8 cellular contexts compared by ENCODE assay signal in the genomic region with DNA sequence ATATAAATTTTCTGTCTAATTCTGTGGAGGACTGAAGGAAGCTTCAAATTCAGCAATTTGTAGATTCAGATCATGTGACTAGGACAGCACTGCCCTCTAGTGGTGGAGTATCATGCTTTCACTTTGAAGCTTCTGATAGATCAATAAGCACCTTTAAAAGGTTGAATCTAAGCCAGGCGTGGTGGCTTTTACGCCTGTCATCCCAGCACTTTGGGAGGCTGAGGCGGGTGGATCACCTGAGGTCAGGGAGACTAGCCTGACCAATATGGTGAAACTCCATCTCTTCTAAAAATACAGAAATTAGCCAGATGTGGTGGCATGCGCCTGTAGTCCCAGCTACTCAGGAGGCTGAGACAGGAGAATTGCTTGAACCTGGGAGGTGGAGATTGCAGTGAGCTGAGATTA. TPM values are rescaled to one million over a fixed set of nuclear protein-coding genes. Genes with fewer than 3 reads are reported as not detected.
DNase-seq lines count a peak whose midpoint lies in the region; FAIRE-seq and TF ChIP-seq lines count a peak whose summit lies in the region.
"Not testable (repeated sequence)": the region's sequence is repeated elsewhere in the genome, so short reads cannot be mapped to it uniquely, and the experiment has no call there.

No MANE protein-coding gene starts in this region.

- peak; percentile 81 for FAIRE-seq in G401.6 (lab: Jason Lieb, UNC)

- H3K79me2 ChIP-seq in mammary epithelial cell (ENCODE audit: insufficient read depth, low read length), result peaks cover 97% of the 10 kb centered on the region

- peak; percentile 23 for DNase-seq in NOMO-1 treated with dmso at 0.1 percent for 144 hours (lab: John Stamatoyannopoulos, UW; ENCODE audit: unreplicated experiment)
- peak; percentile 73 for DNase-seq in activated CD4-positive, alpha-beta T cell treated with anti-CD3 and anti-CD28 coated beads for 48 hours
- peak; percentile 47 for DNase-seq in mammary epithelial cell
- DNase-seq in iPS DF 4.7 (ENCODE audit: extremely low read depth, low spot score), result peak; percentile 78
- peak; percentile 72 for DNase-seq in renal cortical epithelial cell (ENCODE audit: low read depth)
- DNase-seq in ureter (ENCODE audit: low spot score), result peak; percentile 59

- in situ Hi-C loops in mammary epithelial cell (cut with MboI; ENCODE audit: low sequenced_read_pairs in 2 of 2), result loop anchor here in 1 of 2 donors (5.0 kb wide), 1 partner anchor 91 kb away; no protein-coding TSS in a partner anchor

- not testable (repeated sequence) for H3K27ac ChIP-seq in mammary epithelial cell (ENCODE audit: insufficient read depth, low read depth, low read length)

- peaks cover 40% of the 10 kb centered on the region for H3K4me1 ChIP-seq in mammary epithelial cell (ENCODE audit: insufficient read depth, low read length)

- H3K36me3 ChIP-seq in mammary epithelial cell (ENCODE audit: insufficient read depth, low read length), result not testable (repeated sequence)

- not testable (repeated sequence) for BruUV-seq in mammary epithelial cell (replicated peaks; lab: Mats Ljungman, UMichigan)

- not testable (repeated sequence) for H3K9ac ChIP-seq in mammary epithelial cell (ENCODE audit: insufficient read depth, low read length)

- not testable (repeated sequence) for H2AFZ ChIP-seq in mammary epithelial cell (ENCODE audit: low read depth, low read length)

- not testable (repeated sequence) for H3K9me3 ChIP-seq in mammary epithelial cell (replicated peaks; ENCODE audit: insufficient read depth, low read length)

- not testable (repeated sequence) for H3K27me3 ChIP-seq in mammary epithelial cell (ENCODE audit: insufficient read depth, low read length)

- CTCF ChIA-PET in mammary epithelial cell (lab: Charles Lee; ENCODE audit: low non-redundant PET), result interaction anchor here (0.6 to 1.5 kb wide), 3 partner anchors 8 to 91 kb away, joined by 3 read pairs; no protein-coding TSS in a partner anchor

- not testable (repeated sequence) for H3K4me3 ChIP-seq in mammary epithelial cell (replicated peaks in 1 of 3; ENCODE audit: insufficient read depth in 1 of 3, low read depth in 2 of 3, low read length in 3 of 3)

- not testable (repeated sequence) for H3K4me2 ChIP-seq in mammary epithelial cell (ENCODE audit: insufficient read depth, low read depth, low read length)

- WGBS in mammary epithelial cell (ENCODE audit: low coverage, missing lambda C conversion rate), result 37% methylated on average over 4 of the region's 4 CpGs

- dilution Hi-C loops in mammary epithelial cell (cut with HindIII; ENCODE audit: low sequenced_read_pairs), result not testable (repeated sequence)

- not testable (repeated sequence) for H4K20me1 ChIP-seq in mammary epithelial cell (ENCODE audit: insufficient read depth, low read length)

- peak; percentile 72 for TF ChIP-seq CTCF in LNCAP (IDR thresholded peaks at IDR 0.05)
- peak; percentile 67 to 70 for TF ChIP-seq CTCF in mammary epithelial cell (conservative IDR thresholded peaks at IDR 0.05 in 1 of 2, IDR thresholded peaks at IDR 0.05 in 1 of 2; ENCODE audit: extremely low read depth in 1 of 2, insufficient read depth in 1 of 2, low read depth in 1 of 2, low read length in 2 of 2)

- intact Hi-C loops in mammary epithelial cell (cut with micrococcal nuclease), result loop anchor here (1.0 to 2.0 kb wide), 3 partner anchors 34 to 91 kb away; no protein-coding TSS in a partner anchor

RNA-seq across cellular contexts. Expression of gene IGF2BP2, which starts 56.3 kb away (rescaled TPM):
- total RNA-seq in mammary epithelial cell (100 to 1,000 TPM in 1 of 2 donors, 10 to 100 TPM in 1; 67.7 to 195 TPM), renal cortical epithelial cell (33.5 and 65.1 TPM in 2 replicates), ureter (5.5 TPM)
- 6.1 TPM for polyA plus RNA-seq in mammary epithelial cell
- polyA minus RNA-seq in mammary epithelial cell, result 285 TPM

Comparison
In these comparisons a context has a peak if more than half of its experiments do, and no peak if none do; other contexts are left out.
1. DNase-seq: peak in every context shown above with its lines; median percentile 78 in iPS DF 4.7; 73 in activated CD4-positive, alpha-beta T cell treated with anti-CD3 and anti-CD28 coated beads for 48 hours; 72 in renal cortical epithelial cell; 59 in ureter; 47 in mammary epithelial cell; 23 in NOMO-1 treated with dmso at 0.1 percent for 144 hours.